Comparison of ENCODE assay signal across 1 cellular context in genomic region chr7:149874644-149875028, GRCh38.
TF ChIP-seq lines count a peak whose summit lies in the region.

No MANE protein-coding gene starts in this region.

TF ChIP-seq in H1, 55 proteins besides CTCF, POLR2A, EP300 and RAD21 (continued from another document):
- TF ChIP-seq CHD7 (IDR thresholded peaks at IDR 0.05; ENCODE audit: insufficient replicate concordance, low read length) (no peak), BRCA1 (IDR thresholded peaks at IDR 0.05; ENCODE audit: low read depth, low read length) (no peak), HDAC2 (IDR thresholded peaks at IDR 0.05; ENCODE audit: borderline replicate concordance in 1 of 2, low read depth in 2 of 2, low read length in 2 of 2) (no peak), ZNF274 (IDR thresholded peaks at IDR 0.05; ENCODE audit: borderline replicate concordance, extremely low read depth, low read length) (no peak), USF2 (IDR thresholded peaks at IDR 0.05; ENCODE audit: low read length) (no peak), TBP (IDR thresholded peaks at IDR 0.05; ENCODE audit: low read depth, low read length) (no peak), JUN (IDR thresholded peaks at IDR 0.05; ENCODE audit: low read depth, low read length) (no peak), SUZ12 (IDR thresholded peaks at IDR 0.05; ENCODE audit: low read length) (no peak)
